Comparison of ENCODE assay signal across 11 cellular contexts in genomic region chr17:42623732-42624596, GRCh38. TPM values are rescaled to one million over a fixed set of nuclear protein-coding genes. Genes with fewer than 3 reads are reported as not detected.
DNase-seq lines count a peak whose midpoint lies in the region; ATAC-seq, FAIRE-seq and TF ChIP-seq lines count a peak whose summit lies in the region.
"Had no signal": no experiment of that assay in that cellular context is flagged by ENCODE, and none has a peak within 500 bp of the region (broad histone marks: within the 10 kb centered on the region; RNA-seq: fewer than 3 reads in every experiment).

No MANE protein-coding gene starts in this region.

- TF ChIP-seq CTCF in bronchial epithelial cell (IDR thresholded peaks at IDR 0.05; ENCODE audit: insufficient read depth, low read length, severe bottlenecking) (no peak), prostate gland (IDR thresholded peaks at IDR 0.05) (peak in 1 of 4 experiments; percentile 18), omental fat pad (IDR thresholded peaks at IDR 0.05) (no peak)

- no peak for TF ChIP-seq POLR2A in H54 (IDR thresholded peaks at IDR 0.05; ENCODE audit: low read depth, low read length)
- no peak for TF ChIP-seq POLR2A in prostate gland (IDR thresholded peaks at IDR 0.05)

- no peak for ATAC-seq in omental fat pad (ENCODE audit: low FRiP score)
- ATAC-seq: activated T-cell treated with anti-CD3 and anti-CD28 coated beads, Interleukin-2, amount 50 U/mL, for 4 hours; stimulated activated naive CD8-positive, alpha-beta T cell treated with anti-CD3 and anti-CD28 coated beads, Interleukin-15, Interleukin-2, amounts not matched to agents 100 U/mL and 50 U/mL, for 24 hours; T-cell had no signal

- H3K9me3 ChIP-seq in prostate gland, result no peaks in the 10 kb centered on the region

- no peaks in the 10 kb centered on the region for H3K27me3 ChIP-seq in bronchial epithelial cell (ENCODE audit: control insufficient read depth, insufficient read depth, low read length)
- H3K27me3 ChIP-seq in prostate gland (replicated peaks; ENCODE audit: insufficient read depth), result no peaks in the 10 kb centered on the region

- no peaks in the 10 kb centered on the region for H3K4me1 ChIP-seq in prostate gland (replicated peaks)

- DNase-seq in H54 (ENCODE audit: insufficient read length, low spot score) (peak; percentile 61), NCI-H2171 (lab: John Stamatoyannopoulos, UW) (peak; percentile 35), bronchial epithelial cell (ENCODE audit: low read depth) (peak; percentile 95), prostate gland (ENCODE audit: low spot score) (peak; percentile 75), omental fat pad (ENCODE audit: low spot score) (no peak), iPS-NIHi7 (ENCODE audit: extremely low spot score) (no peak), GOT3 (lab: John Stamatoyannopoulos, UW) (no peak)
- DNase-seq: activated T-cell treated with anti-CD3 and anti-CD28 coated beads, Interleukin-2, amount 50 U/mL, for 4 hours; stimulated activated naive CD8-positive, alpha-beta T cell treated with anti-CD3 and anti-CD28 coated beads, Interleukin-15, Interleukin-2, amounts not matched to agents 100 U/mL and 50 U/mL, for 24 hours; T-cell had no signal

- intact Hi-C loops in prostate gland (cut with DNase I), result no loop called here

- H3K4me3 ChIP-seq in bronchial epithelial cell (ENCODE audit: low read depth, low read length), result no peak overlapping the region
- no peak overlapping the region for H3K4me3 ChIP-seq in prostate gland

- H3K27ac ChIP-seq in prostate gland, result peak overlapping the region; percentile 1 to 54

- 68% methylated on average over 7 of the region's 7 CpGs for WGBS in prostate gland

- FAIRE-seq in H54 (lab: Jason Lieb, UNC), result peak; percentile 45
- FAIRE-seq in bronchial epithelial cell (lab: Jason Lieb, UNC), result no peak
- FAIRE-seq: G401.6 had no signal

- H3K36me3 ChIP-seq in bronchial epithelial cell (ENCODE audit: control insufficient read depth, insufficient read depth, low read length) (no peaks in the 10 kb centered on the region), prostate gland (no peaks in the 10 kb centered on the region)

RNA-seq across cellular contexts. Expression of gene TUBG1, which starts 14.5 kb away (rescaled TPM):
- total RNA-seq in bronchial epithelial cell (12.1 and 21.5 TPM in 2 replicates), prostate gland (10 to 100 TPM; 38.7 to 78.4 TPM), omental fat pad (10 to 100 TPM; 19.8 to 45.8 (median 27.1) TPM)

RNA-seq across cellular contexts. Expression of gene RETREG3, which starts 14.8 kb away (rescaled TPM):
- 66.1 and 69.3 TPM in 2 replicates for total RNA-seq in bronchial epithelial cell
- total RNA-seq in prostate gland, result 100 to 1,000 TPM in 1 of 2 donors, 10 to 100 TPM in 1; 92.8 to 126 TPM
- total RNA-seq in omental fat pad, result 10 to 100 TPM; 37.0 to 70.3 (median 55.5) TPM

RNA-seq across cellular contexts. Expression of gene TUBG2, which starts 35.1 kb away (rescaled TPM):
- 5.3 and 6.7 TPM in 2 replicates for total RNA-seq in bronchial epithelial cell
- 10 to 100 TPM; 36.8 to 57.7 TPM for total RNA-seq in prostate gland
- 10 to 100 TPM; 16.5 to 27.9 (median 20.0) TPM for total RNA-seq in omental fat pad

RNA-seq across cellular contexts. Expression of gene PSMC3IP, which starts 46.4 kb away (rescaled TPM):
- total RNA-seq in bronchial epithelial cell (1.3 and 2.0 TPM in 2 replicates), prostate gland (10 to 100 TPM in 1 of 2 donors, 1 to 10 TPM in 1; 2.9 to 11.2 TPM), omental fat pad (1 to 10 TPM; 1.7 to 4.7 (median 3.3) TPM)

RNA-seq across cellular contexts. Expression of gene PLEKHH3, which starts 52.8 kb away (rescaled TPM):
- 15.3 and 26.9 TPM in 2 replicates for total RNA-seq in bronchial epithelial cell
- total RNA-seq in prostate gland, result 100 to 1,000 TPM in 1 of 2 donors, 10 to 100 TPM in 1; 87.4 to 102 TPM
- total RNA-seq in omental fat pad, result 10 to 100 TPM in 3 of 4 donors, 1 to 10 TPM in 1; 3.8 to 29.6 (median 12.1) TPM

Comparison
In these comparisons a context has a peak if more than half of its experiments do, and no peak if none do; other contexts are left out.
1. DNase-seq: peak in H54 (single experiment), NCI-H2171 (single experiment), bronchial epithelial cell (single experiment) and prostate gland (single experiment); none in omental fat pad (single experiment), iPS-NIHi7 (single experiment) and GOT3 (single experiment).